Comparison of ENCODE assay signal across 9 cellular contexts in genomic region chrX:153113851-153114250, GRCh38. TPM values are rescaled to one million over a fixed set of nuclear protein-coding genes. Genes with fewer than 3 reads are reported as not detected.
DNase-seq lines count a peak whose midpoint lies in the region; ATAC-seq, FAIRE-seq and TF ChIP-seq lines count a peak whose summit lies in the region.
"Not testable (repeated sequence)": the region's sequence is repeated elsewhere in the genome, so short reads cannot be mapped to it uniquely, and the experiment has no call there.
"Had no signal": no experiment of that assay in that cellular context is flagged by ENCODE, and none has a peak within 500 bp of the region (broad histone marks: within the 10 kb centered on the region; RNA-seq: fewer than 3 reads in every experiment).

No MANE protein-coding gene starts in this region.

- H3K9me2 ChIP-seq in GM23338 (ENCODE audit: insufficient read depth): not testable (repeated sequence)

- not testable (repeated sequence) for H3F3A ChIP-seq in GM23338 (replicated peaks; ENCODE audit: low read depth)

- not testable (repeated sequence) for TF ChIP-seq POLR2A in K562 (conservative IDR thresholded peaks at IDR 0.05)

- not testable (repeated sequence) for TF ChIP-seq CTCF in GM23338 (conservative IDR thresholded peaks at IDR 0.05; ENCODE audit: low read depth in 2 of 2); WTC11 (IDR thresholded peaks at IDR 0.05); K562 (IDR thresholded peaks at IDR 0.05 in 2 of 3, conservative IDR thresholded peaks at IDR 0.05 in 1 of 3; ENCODE audit: insufficient read depth in 2 of 3, low read depth in 1 of 3, low read length in 3 of 3)

- not testable (repeated sequence) for H3K4me3 Mint-ChIP-seq in GM23338, WTC11

- POLR2A ChIA-PET in WTC11 (lab: Charles Lee); K562 (lab: Yijun Ruan, JAX): not testable (repeated sequence)

- not testable (repeated sequence) for H3K9ac ChIP-seq in K562 (ENCODE audit: insufficient read depth in 1 of 2, low read depth in 2 of 2, low read length in 2 of 2)

- no CpG with 5 or more reads among the region's 9 CpGs for WGBS in K562 (ENCODE audit: insufficient coverage, low coverage, missing lambda C conversion rate)

- H2AFZ ChIP-seq in GM23338; K562 (ENCODE audit: low read depth, low read length): not testable (repeated sequence)

- FAIRE-seq in K562 (lab: Jason Lieb, UNC): not testable (repeated sequence)

- CTCF ChIA-PET in WTC11 (lab: Charles Lee); K562 (lab: Yijun Ruan, JAX; ENCODE audit: low intra/inter-chr PET ratio): not testable (repeated sequence)

- not testable (repeated sequence) for H3K79me2 ChIP-seq in GM23338 (replicated peaks; ENCODE audit: insufficient read depth); K562 (ENCODE audit: control insufficient read depth, insufficient read depth, low read length)

- not testable (repeated sequence) for DNase-seq in GM23338 (ENCODE audit: low spot score); WTC11 (ENCODE audit: low spot score); K562 (ENCODE audit: extremely low read depth in 1 of 4, low spot score in 3 of 4); left lobe of liver (ENCODE audit: low spot score)

- not testable (repeated sequence) for H3K27me3 Mint-ChIP-seq in GM23338 (ENCODE audit: insufficient read depth, low read depth, poor library complexity); WTC11 (ENCODE audit: low read depth)

- H3K4me2 ChIP-seq in GM23338; K562 (ENCODE audit: insufficient read depth, low read length): not testable (repeated sequence)

- not testable (repeated sequence) for TF ChIP-seq EP300 in K562 (IDR thresholded peaks at IDR 0.05; ENCODE audit: low read length)

- H3K4me3 ChIP-seq in GM23338, K562: not testable (repeated sequence)

- intact Hi-C loops in K562 (cut with micrococcal nuclease): not testable (repeated sequence)

- H3K4me1 Mint-ChIP-seq in GM23338, WTC11: not testable (repeated sequence)

- H3K27ac Mint-ChIP-seq in GM23338, WTC11: not testable (repeated sequence)

- H3K36me3 Mint-ChIP-seq in GM23338 (ENCODE audit: low read depth); WTC11: not testable (repeated sequence)

- H3K36me3 ChIP-seq in GM23338 (ENCODE audit: insufficient read depth); K562 (ENCODE audit: control insufficient read depth, insufficient read depth, low read length): not testable (repeated sequence)

- H3K27ac ChIP-seq in GM23338 (ENCODE audit: low read depth); K562 (ENCODE audit: extremely low read depth, low read depth, low read length): not testable (repeated sequence)

- ATAC-seq in GM23338: peak; percentile 90
- ATAC-seq in WTC11: peak; percentile 55
- 0 out of 3 replicates have a peak, but pooled peaks have one; percentile 46 for ATAC-seq in K562
- ATAC-seq in left lobe of liver: peak; percentile 39

- not testable (repeated sequence) for H3K9me1 ChIP-seq in K562 (ENCODE audit: control insufficient read depth, insufficient read depth, low read length)

- in situ Hi-C loops in K562 (cut with MboI): not testable (repeated sequence)

- not testable (repeated sequence) for H3K27me3 ChIP-seq in GM23338 (ENCODE audit: insufficient read depth); K562 (ENCODE audit: control insufficient read depth in 2 of 2, insufficient read depth in 2 of 2, low read length in 2 of 2)

- not testable (repeated sequence) for TF ChIP-seq RAD21 in K562 (CRISPR knock-in tag; conservative IDR thresholded peaks at IDR 0.05 in 1 of 2, IDR thresholded peaks at IDR 0.05 in 1 of 2)

- BruUV-seq in K562 (replicated peaks; lab: Mats Ljungman, UMichigan): not testable (repeated sequence)

- not testable (repeated sequence) for H3K9me3 ChIP-seq in K562 (replicated peaks; ENCODE audit: control insufficient read depth, insufficient read depth, low read depth, low read length)

- H3K9me3 Mint-ChIP-seq in GM23338, WTC11: not testable (repeated sequence)

- not testable (repeated sequence) for H3K4me1 ChIP-seq in GM23338 (ENCODE audit: insufficient read depth); K562 (replicated peaks in 1 of 2; ENCODE audit: control insufficient read depth in 2 of 2, insufficient read depth in 2 of 2, low read length in 2 of 2)

- H4K20me1 ChIP-seq in GM23338 (replicated peaks; ENCODE audit: insufficient read depth); K562 (replicated peaks; ENCODE audit: control insufficient read depth, insufficient read depth, low read length): not testable (repeated sequence)

RNA-seq across cellular contexts. Expression of gene PNMA6A, which starts 41.6 kb away (rescaled TPM):
- 6.6 and 7.1 TPM in 2 replicates for total RNA-seq in GM23338 (2014; rRNA removed; shearing (Covaris generic))
- polyA plus RNA-seq in GM23338 (2016; fragmentation: Nextera tagmentation; extraction: Ambion mirVana): 2.4 and 2.9 TPM in 2 replicates
- total RNA-seq in WTC11 (2021): 4.4 to 5.1 TPM (median 4.5 TPM) in 3 replicates
- 1.6 and 3.4 TPM in 2 replicates for total RNA-seq in K562 (2011; cell fraction: chromatin; rRNA removed; ENCODE audit: low replicate concordance)
- total RNA-seq in K562 (2011; cell fraction: nucleolus; rRNA removed): 2.5 and 4.0 TPM in 2 replicates
- 2.1 and 2.6 TPM in 2 replicates for total RNA-seq in K562 (2011; cell fraction: nucleoplasm; rRNA removed)
- total RNA-seq in K562 (2014; rRNA removed): 5.4 and 6.7 TPM in 2 replicates
- 0.73 and 1.2 TPM in 2 replicates for total RNA-seq in K562 (2014; rRNA removed; fragmentation: Illumina TruSeq; extraction: Trizol)
- total RNA-seq in K562 (2015; rRNA removed; fragmentation: Illumina TruSeq; extraction: Trizol): 3.9 and 5.0 TPM in 2 replicates
- 6.3 and 6.9 TPM in 2 replicates for total RNA-seq in K562 (2021)
- 0.83 and 1.0 TPM in 2 replicates for polyA plus RNA-seq in K562 (2011; rRNA removed)
- polyA plus RNA-seq in K562 (2011; cell fraction: cytosol; rRNA removed): 1.0 and 2.3 TPM in 2 replicates
- 2.5 and 4.9 TPM in 2 replicates for polyA plus RNA-seq in K562 (2011; cell fraction: nucleus; rRNA removed)
- polyA plus RNA-seq in K562 (2012): 5.4 and 10.1 TPM in 2 replicates
- polyA plus RNA-seq in K562 (2014; fragmentation: Illumina TruSeq; extraction: Trizol): 1.3 and 2.6 TPM in 2 replicates
- under 1 TPM; 0.10 to 0.13 TPM for polyA plus RNA-seq in K562 (2014; fragmentation: Nextera tagmentation; extraction: Ambion mirVana)
- 4.2 and 4.9 TPM in 2 replicates for polyA plus RNA-seq in K562 (2014; rRNA removed)
- 0.42 TPM in 2 replicates for polyA minus RNA-seq in K562 (2011; rRNA and poly(A)+ RNA removed)
- 0.48 TPM in 1 of 2 replicates, not detected in the other for polyA minus RNA-seq in K562 (2011; cell fraction: cytosol; rRNA and poly(A)+ RNA removed)
- polyA minus RNA-seq in K562 (2011; cell fraction: nucleus; rRNA and poly(A)+ RNA removed): 1.1 and 1.2 TPM in 2 replicates
- 4.0 TPM for total RNA-seq in left lobe of liver
- total RNA-seq: Caco-2; CD4-positive, CD25-positive, alpha-beta regulatory T cell had no signal

RNA-seq across cellular contexts. Expression of gene PNMA3, which starts 57.6 kb away (rescaled TPM):
- total RNA-seq in GM23338 (2014; rRNA removed; shearing (Covaris generic)): 5.7 and 8.5 TPM in 2 replicates
- polyA plus RNA-seq in GM23338 (2016; fragmentation: Nextera tagmentation; extraction: Ambion mirVana) (2.5 and 3.4 TPM in 2 replicates), K562 (2011; rRNA removed) (0.39 and 0.45 TPM in 2 replicates), K562 (2014; fragmentation: Illumina TruSeq; extraction: Trizol) (0.92 and 1.2 TPM in 2 replicates), K562 (2014; fragmentation: Nextera tagmentation; extraction: Ambion mirVana) (under 1 TPM in 1 of 2 experiments, not detected in 1; 0.01 TPM), K562 (2014; rRNA removed) (0.63 and 1.5 TPM in 2 replicates)
- total RNA-seq in WTC11 (2021) (3.7 to 6.5 TPM (median 5.8 TPM) in 3 replicates), K562 (2014; rRNA removed) (1.2 and 1.3 TPM in 2 replicates), K562 (2014; rRNA removed; fragmentation: Illumina TruSeq; extraction: Trizol) (0.64 and 0.65 TPM in 2 replicates), K562 (2015; rRNA removed; fragmentation: Illumina TruSeq; extraction: Trizol) (0.98 and 1.0 TPM in 2 replicates), K562 (2021) (1.2 and 1.3 TPM in 2 replicates), left lobe of liver (0.23 TPM)
- total RNA-seq in K562 (2011; cell fraction: chromatin; rRNA removed; ENCODE audit: low replicate concordance): 0.76 and 0.88 TPM in 2 replicates
- total RNA-seq in K562 (2011; cell fraction: nucleolus; rRNA removed): 0.26 and 0.50 TPM in 2 replicates
- total RNA-seq in K562 (2011; cell fraction: nucleoplasm; rRNA removed): 0.51 and 0.53 TPM in 2 replicates
- polyA plus RNA-seq in K562 (2011; cell fraction: cytosol; rRNA removed): 0.35 and 0.43 TPM in 2 replicates
- polyA plus RNA-seq in K562 (2011; cell fraction: nucleus; rRNA removed): 1.1 and 1.7 TPM in 2 replicates
- 1.0 and 4.7 TPM in 2 replicates for polyA plus RNA-seq in K562 (2012)
- polyA minus RNA-seq in K562 (2011; rRNA and poly(A)+ RNA removed): 0.25 and 0.30 TPM in 2 replicates
- not detected in 2 replicates for polyA minus RNA-seq in K562 (2011; cell fraction: cytosol; rRNA and poly(A)+ RNA removed)
- 0.11 and 0.13 TPM in 2 replicates for polyA minus RNA-seq in K562 (2011; cell fraction: nucleus; rRNA and poly(A)+ RNA removed)
- total RNA-seq: A172, Caco-2, Calu3 had no signal
- polyA plus RNA-seq: CD14-positive monocyte had no signal

Comparison
In these comparisons a context has a peak if more than half of its experiments do, and no peak if none do; other contexts are left out.
1. ATAC-seq: peak in every context shown above with its lines; median percentile 90 in GM23338; 55 in WTC11; 46 in K562; 39 in left lobe of liver.